16 cellular contexts compared by ENCODE assay signal in genomic region chr5:151596839-151597539, GRCh38. TPM values are rescaled to one million over a fixed set of nuclear protein-coding genes. Genes with fewer than 3 reads are reported as not detected.
DNase-seq lines count a peak whose midpoint lies in the region; ATAC-seq and TF ChIP-seq lines count a peak whose summit lies in the region.
"Had no signal": no experiment of that assay in that cellular context is flagged by ENCODE, and none has a peak within 500 bp of the region (broad histone marks: within the 10 kb centered on the region; RNA-seq: fewer than 3 reads in every experiment).

No MANE protein-coding gene starts in this region.

- H2BK15ac ChIP-seq in mesendoderm (replicated peaks; ENCODE audit: low read depth): no peak overlapping the region

- H2BK120ac ChIP-seq in mesendoderm (ENCODE audit: low read depth, low read length): no peak overlapping the region

- H3K4me3 ChIP-seq in right atrium auricular region (no peak overlapping the region), mesendoderm (ENCODE audit: low read length) (no peak overlapping the region)
- H3K4me3 ChIP-seq: esophagus muscularis mucosa, thyroid gland had no signal

- H2BK5ac ChIP-seq in mesendoderm (ENCODE audit: low read length): no peak overlapping the region

- H3K4me2 ChIP-seq in mesendoderm (ENCODE audit: low read length): no peak overlapping the region

- H3K4me1 ChIP-seq in right atrium auricular region (peaks cover 0 to 18% of the 10 kb centered on the region in 2 donors), mesendoderm (ENCODE audit: control insufficient read depth, low read depth, low read length) (peaks cover 8% of the 10 kb centered on the region)
- H3K4me1 ChIP-seq: thyroid gland had no signal

- H3K23ac ChIP-seq in mesendoderm (ENCODE audit: low read length): no peak overlapping the region

- no peak overlapping the region for H3K18ac ChIP-seq in mesendoderm (ENCODE audit: low read length)

- no peak overlapping the region for H3K4ac ChIP-seq in mesendoderm (ENCODE audit: low read depth, low read length)

- H4K8ac ChIP-seq in mesendoderm (ENCODE audit: low read depth, low read length): no peak overlapping the region

- H3K56ac ChIP-seq in mesendoderm (ENCODE audit: low read length): peak overlapping the region; percentile 20

- H3K27ac ChIP-seq in right atrium auricular region (no peak overlapping the region), epithelial cell of prostate (peak overlapping the region; percentile 22), mesendoderm (ENCODE audit: low read depth, low read length) (no peak overlapping the region)
- H3K27ac ChIP-seq: esophagus muscularis mucosa, HL-60, thyroid gland had no signal

- WGBS in mesendoderm (ENCODE audit: extremely low coverage, insufficient coverage, low lambda C conversion rate): no CpG with 5 or more reads among the region's 2 CpGs

- no peaks in the 10 kb centered on the region for H3K27me3 ChIP-seq in right atrium auricular region
- no peaks in the 10 kb centered on the region for H3K27me3 ChIP-seq in mesendoderm (ENCODE audit: insufficient read depth, low read length, poor library complexity)
- H3K27me3 ChIP-seq: esophagus muscularis mucosa, thyroid gland had no signal

- H3K79me1 ChIP-seq in mesendoderm (ENCODE audit: low read length): no peaks in the 10 kb centered on the region

- H3K9me3 ChIP-seq in right atrium auricular region: no peaks in the 10 kb centered on the region
- H3K9me3 ChIP-seq: esophagus muscularis mucosa, thyroid gland had no signal

- H2AK5ac ChIP-seq in mesendoderm (ENCODE audit: low read length): no peak overlapping the region

- H3K36me3 ChIP-seq in right atrium auricular region (no peaks in the 10 kb centered on the region), mesendoderm (ENCODE audit: control insufficient read depth, insufficient read depth, low read length) (no peaks in the 10 kb centered on the region)
- H3K36me3 ChIP-seq: esophagus muscularis mucosa, thyroid gland had no signal

- ATAC-seq in Right ventricle myocardium inferior: peak; percentile 82
- no peak for ATAC-seq in GM21447 (IDR thresholded peaks at IDR 0.05; ENCODE audit: unreplicated experiment)
- ATAC-seq: T-helper 17 cell had no signal

- DNase-seq in Right ventricle myocardium inferior (ENCODE audit: missing footprints): no peak
- DNase-seq in right atrium auricular region (ENCODE audit: low spot score): no peak
- no peak for DNase-seq in epithelial cell of prostate (ENCODE audit: low read depth, low spot score)
- peak; percentile 94 for DNase-seq in mesendoderm
- no peak for DNase-seq in SK-N-DZ (ENCODE audit: low spot score)
- DNase-seq in amniotic stem cell (lab: John Stamatoyannopoulos, UW): no peak
- DNase-seq in stimulated activated CD4-positive, alpha-beta T cell treated with anti-CD3 and anti-CD28 coated beads, Interleukin-12 subunit alpha, Interleukin-12 subunit beta, amount 100 ng/mL, for 4 hours: no peak
- DNase-seq: activated CD4-positive, alpha-beta T cell treated with anti-CD3 and anti-CD28 coated beads, Interleukin-2, amount 50 U/mL, for 48 hours; activated effector memory CD4-positive, alpha-beta T cell treated with anti-CD3 and anti-CD28 coated beads, Interleukin-2, amount 50 U/mL, for 16 hours; caudate nucleus; NCI-H2227 treated with DMSO at 0.1 percent for 48 hours; T-helper 17 cell; thyroid gland had no signal

- no peak overlapping the region for H4K5ac ChIP-seq in mesendoderm (ENCODE audit: low read length)

- no peak for TF ChIP-seq CTCF in right atrium auricular region (IDR thresholded peaks at IDR 0.05)

- no peak overlapping the region for H3K9ac ChIP-seq in mesendoderm (ENCODE audit: low read length)

- H3K79me2 ChIP-seq in mesendoderm (ENCODE audit: control insufficient read depth, insufficient read depth, low read length): no peaks in the 10 kb centered on the region

- intact Hi-C loops in Right ventricle myocardium inferior (cut with DNase I): no loop called here

RNA-seq across cellular contexts. Expression of gene FAT2, which starts 5.9 kb away (rescaled TPM):
- total RNA-seq in Right ventricle myocardium inferior (not detected), right atrium auricular region (not detected)
- polyA plus RNA-seq in mesendoderm (2013, experiment 1 of 2): 0.03 TPM
- 0.03 TPM for polyA plus RNA-seq in mesendoderm (2013, experiment 2 of 2)
- polyA plus RNA-seq in SK-N-DZ (2014; cell fraction: cytosol; rRNA removed): not detected in 2 replicates
- polyA plus RNA-seq in SK-N-DZ (2014; cell fraction: nucleus; rRNA removed): not detected in 2 replicates
- total RNA-seq: esophagus muscularis mucosa, T-helper 17 cell had no signal
